In genomic region chr1:171434717-171435346, GRCh38 we compare ENCODE assay signal across 9 cellular contexts. TPM values are rescaled to one million over a fixed set of nuclear protein-coding genes. Genes with fewer than 3 reads are reported as not detected.
A peak's percentile ranks its signal among the peaks of the same experiment; 100 is the strongest.
DNase-seq lines count a peak whose midpoint lies in the region; ATAC-seq and TF ChIP-seq lines count a peak whose summit lies in the region.
"Had no signal": no experiment of that assay in that cellular context is flagged by ENCODE, and none has a peak within 500 bp of the region (broad histone marks: within the 10 kb centered on the region; RNA-seq: fewer than 3 reads in every experiment).

No MANE protein-coding gene starts in this region.

- H3K4me1 ChIP-seq in foreskin keratinocyte: peaks cover 34% of the 10 kb centered on the region
- no peaks in the 10 kb centered on the region for H3K4me1 ChIP-seq in testis

- H3K4me1 Mint-ChIP-seq in type B pancreatic cell (ENCODE audit: unreplicated experiment): peaks cover 3% of the 10 kb centered on the region

- no peaks in the 10 kb centered on the region for H3K9me3 ChIP-seq in testis

- peak; percentile 57 for ATAC-seq in foreskin keratinocyte
- ATAC-seq: GM12878 had no signal

- H3K27me3 ChIP-seq in foreskin keratinocyte (no peaks in the 10 kb centered on the region), testis (no peaks in the 10 kb centered on the region)

- H3K27me3 Mint-ChIP-seq in type B pancreatic cell: peaks cover 4% of the 10 kb centered on the region

- TF ChIP-seq CTCF in WI38 (IDR thresholded peaks at IDR 0.05; ENCODE audit: low read depth, low read length) (no peak), foreskin keratinocyte (conservative IDR thresholded peaks at IDR 0.05) (no peak), type B pancreatic cell (conservative IDR thresholded peaks at IDR 0.05) (no peak), testis (IDR thresholded peaks at IDR 0.05) (no peak)

- no peak for TF ChIP-seq POLR2A in testis (IDR thresholded peaks at IDR 0.05)

- 68 to 81% methylated on average over 9 of the region's 9 CpGs for WGBS in testis, 2 donors

- peak overlapping the region; percentile 13 for H3K27ac Mint-ChIP-seq in type B pancreatic cell

- no peaks in the 10 kb centered on the region for H3K36me3 ChIP-seq in testis (ENCODE audit: low read depth, missing control alignments)

- peak; percentile 6 for DNase-seq in stimulated activated CD4-positive, alpha-beta T cell treated with anti-CD3 and anti-CD28 coated beads, Interleukin-15, amount 100 ng/mL, for 24 hours
- DNase-seq in stimulated activated CD4-positive, alpha-beta T cell treated with anti-CD3 and anti-CD28 coated beads, Interleukin-2, amount 100 ng/mL, for 24 hours: no peak
- DNase-seq in foreskin keratinocyte (peak; percentile 82 to 91), type B pancreatic cell (ENCODE audit: extremely low spot score, unreplicated experiment) (no peak), putamen (ENCODE audit: low spot score) (no peak), retina (no peak), testis (no peak)

- H3K4me3 Mint-ChIP-seq in type B pancreatic cell: no peak overlapping the region

- H3K27ac ChIP-seq in foreskin keratinocyte (peak overlapping the region; percentile 94), testis (no peak overlapping the region)

- intact Hi-C loops in testis (cut with DNase I; ENCODE audit: low total_unique reads): no loop called here

- H3K4me3 ChIP-seq in WI38 (ENCODE audit: low read depth, low read length) (peak overlapping the region; percentile 37), testis (no peak overlapping the region)
- H3K4me3 ChIP-seq: GM12878 had no signal

- no peaks in the 10 kb centered on the region for H3K36me3 Mint-ChIP-seq in type B pancreatic cell

- no peaks in the 10 kb centered on the region for H3K9me3 Mint-ChIP-seq in type B pancreatic cell

RNA-seq across cellular contexts. Expression of gene PRRC2C, which starts 50.5 kb away (rescaled TPM):
- total RNA-seq in foreskin keratinocyte (108 and 122 TPM in 2 replicates), type B pancreatic cell (ENCODE audit: low replicate concordance) (172 and 194 TPM in 2 replicates), testis (100 to 1,000 TPM; 114 to 128 TPM)
- polyA plus RNA-seq in foreskin keratinocyte (35.5 and 43.7 TPM in 2 replicates), testis (ENCODE audit: insufficient read depth, low read depth, low replicate concordance) (67.0 TPM)

Comparison
In these comparisons a context has a peak if more than half of its experiments do, and no peak if none do; other contexts are left out.
1. DNase-seq: peak in stimulated activated CD4-positive, alpha-beta T cell treated with anti-CD3 and anti-CD28 coated beads, Interleukin-15, amount 100 ng/mL, for 24 hours (single experiment) and foreskin keratinocyte (2 of 2); none in stimulated activated CD4-positive, alpha-beta T cell treated with anti-CD3 and anti-CD28 coated beads, Interleukin-2, amount 100 ng/mL, for 24 hours (0 of 2), type B pancreatic cell (single experiment), putamen (single experiment), retina (single experiment) and testis (single experiment).